Comparison of ENCODE assay signal across 17 cellular contexts in the genomic region with DNA sequence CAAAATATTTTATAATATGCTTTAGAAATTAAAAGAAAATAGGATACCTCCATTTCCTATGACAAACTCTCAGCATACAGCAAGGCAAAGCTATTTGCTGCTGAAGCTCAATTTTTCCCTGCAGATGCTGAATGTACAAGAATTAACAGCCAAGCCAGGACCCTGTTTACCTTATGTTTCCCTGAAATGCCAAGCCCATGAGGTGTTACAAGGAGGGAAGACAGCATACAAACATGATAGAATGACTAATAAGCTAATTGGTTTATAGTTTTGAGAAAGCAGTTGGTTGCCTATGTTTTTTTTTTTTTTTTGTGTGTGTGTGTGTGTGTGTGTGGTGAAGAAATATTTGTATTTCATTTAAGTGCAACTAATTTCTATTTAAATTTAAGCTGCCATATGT.
DNase-seq lines count a peak whose midpoint lies in the region; ATAC-seq and TF ChIP-seq lines count a peak whose summit lies in the region.
"Had no signal": no experiment of that assay in that cellular context is flagged by ENCODE, and none has a peak within 500 bp of the region (broad histone marks: within the 10 kb centered on the region; RNA-seq: fewer than 3 reads in every experiment).

No MANE protein-coding gene starts in this region.

- ATAC-seq in RWPE2 (ENCODE audit: low read depth): peak; percentile 63; the same call in 2 of the 3 replicates
- ATAC-seq: CD8-positive, alpha-beta T cell; K562 had no signal

- peaks cover 1% of the 10 kb centered on the region for H3K79me1 ChIP-seq in mesenchymal stem cell (replicated peaks; ENCODE audit: low read length, poor library complexity, severe bottlenecking)

- H2BK5ac ChIP-seq in mesenchymal stem cell (ENCODE audit: low read depth, low read length, poor library complexity, severe bottlenecking): no peak overlapping the region

- H2BK120ac ChIP-seq in mesenchymal stem cell (ENCODE audit: low read depth, low read length): no peak overlapping the region

- H2BK12ac ChIP-seq in mesenchymal stem cell (ENCODE audit: low read length in 2 of 2): no peak overlapping the region

- H3K9me3 ChIP-seq in RWPE2 (ENCODE audit: severe bottlenecking) (no peaks in the 10 kb centered on the region), mesenchymal stem cell (ENCODE audit: control insufficient read depth, low read length) (no peaks in the 10 kb centered on the region)
- H3K9me3 ChIP-seq: BLaER1 treated with 17β-estradiol and CSF1 and Interleukin-3, amounts not matched to agents 10 nM and 100 nM had no signal

- TF ChIP-seq CTCF in RWPE2 (IDR thresholded peaks at IDR 0.05; ENCODE audit: poor library complexity, severe bottlenecking) (no peak), epithelial cell of esophagus (IDR thresholded peaks at IDR 0.05; ENCODE audit: insufficient read depth, low read depth, low read length, missing control alignments) (no peak)

- H2AK5ac ChIP-seq in mesenchymal stem cell (ENCODE audit: low read length, severe bottlenecking): no peak overlapping the region

- no peak overlapping the region for H3K4me2 ChIP-seq in mesenchymal stem cell (ENCODE audit: low read length, poor library complexity, severe bottlenecking)
- H3K4me2 ChIP-seq: BLaER1 treated with 17β-estradiol and CSF1 and Interleukin-3, amounts not matched to agents 10 nM and 100 nM had no signal

- no peak overlapping the region for H2BK15ac ChIP-seq in mesenchymal stem cell (ENCODE audit: low read depth, poor library complexity, severe bottlenecking)

- no peak overlapping the region for H4K8ac ChIP-seq in mesenchymal stem cell (ENCODE audit: low read length)

- H3K4me3 ChIP-seq in RWPE2 (ENCODE audit: severe bottlenecking) (no peak overlapping the region), epithelial cell of esophagus (ENCODE audit: low read length) (no peak overlapping the region), mesenchymal stem cell (ENCODE audit: insufficient read depth in 1 of 2, low read depth in 1 of 2, low read length in 2 of 2) (no peak overlapping the region)
- H3K4me3 ChIP-seq: BLaER1 treated with 17β-estradiol and CSF1 and Interleukin-3, amounts not matched to agents 10 nM and 100 nM; K562 had no signal

- H3K27ac ChIP-seq in RWPE2 (ENCODE audit: poor library complexity, severe bottlenecking): no peak overlapping the region
- no peak overlapping the region for H3K27ac ChIP-seq in mesenchymal stem cell (ENCODE audit: low read length, poor library complexity, severe bottlenecking)
- H3K27ac ChIP-seq: BLaER1 treated with 17β-estradiol and CSF1 and Interleukin-3, amounts not matched to agents 10 nM and 100 nM had no signal

- H3K9ac ChIP-seq in mesenchymal stem cell (ENCODE audit: low read length): no peak overlapping the region
- H3K9ac ChIP-seq: BLaER1 treated with 17β-estradiol and CSF1 and Interleukin-3, amounts not matched to agents 10 nM and 100 nM had no signal

- H4K91ac ChIP-seq in mesenchymal stem cell (ENCODE audit: low read length): no peak overlapping the region

- no peak overlapping the region for H3K23ac ChIP-seq in mesenchymal stem cell (ENCODE audit: low read length in 2 of 2)

- DNase-seq in ELR (ENCODE audit: low read depth) (peak; percentile 18), RWPE2 (ENCODE audit: low spot score) (no peak), epithelial cell of esophagus (ENCODE audit: low read depth) (peak; percentile 63), mesenchymal stem cell (peak; percentile 9), HK-2 (ENCODE audit: unreplicated experiment) (no peak), NCI-H1105 (lab: John Stamatoyannopoulos, UW) (no peak), NCI-H345 (lab: John Stamatoyannopoulos, UW) (no peak)
- no peak for DNase-seq in activated CD4-positive, alpha-beta T cell treated with anti-CD3 and anti-CD28 coated beads, Interleukin-2, amount 50 U/mL, for 1 hour
- DNase-seq: Calu3; CD8-positive, alpha-beta T cell; DND-41; GF-D8; GOT3; H9; IMR-90 had no signal

- H3K27me3 ChIP-seq in RWPE2 (ENCODE audit: insufficient read depth, poor library complexity, severe bottlenecking) (no peaks in the 10 kb centered on the region), mesenchymal stem cell (ENCODE audit: control insufficient read depth in 1 of 2, insufficient read depth in 1 of 2, low read length in 2 of 2) (no peaks in the 10 kb centered on the region)
- H3K27me3 ChIP-seq: BLaER1 treated with 17β-estradiol and CSF1 and Interleukin-3, amounts not matched to agents 10 nM and 100 nM had no signal

- H3K36me3 ChIP-seq in RWPE2 (ENCODE audit: low read depth) (no peaks in the 10 kb centered on the region; the same call in 1 of the 2 replicates), mesenchymal stem cell (ENCODE audit: control insufficient read depth in 1 of 2, insufficient read depth in 2 of 2, low read depth in 1 of 2, low read length in 2 of 2) (no peaks in the 10 kb centered on the region)
- H3K36me3 ChIP-seq: BLaER1 treated with 17β-estradiol and CSF1 and Interleukin-3, amounts not matched to agents 10 nM and 100 nM had no signal

- no peak overlapping the region for H3K18ac ChIP-seq in mesenchymal stem cell (ENCODE audit: low read depth in 1 of 2, low read length in 2 of 2)

- no peak overlapping the region for H3K14ac ChIP-seq in mesenchymal stem cell (ENCODE audit: low read length in 2 of 2)

- no peak overlapping the region for H2AFZ ChIP-seq in mesenchymal stem cell (ENCODE audit: low read depth, low read length)

- H3K4me1 ChIP-seq in RWPE2 (ENCODE audit: insufficient read depth, poor library complexity, severe bottlenecking): peaks cover 10% of the 10 kb centered on the region
- no peaks in the 10 kb centered on the region for H3K4me1 ChIP-seq in mesenchymal stem cell (ENCODE audit: control insufficient read depth, insufficient read depth, low read depth, low read length)
- H3K4me1 ChIP-seq: BLaER1 treated with 17β-estradiol and CSF1 and Interleukin-3, amounts not matched to agents 10 nM and 100 nM had no signal

- no peak overlapping the region for H3K4ac ChIP-seq in mesenchymal stem cell (ENCODE audit: low read depth in 1 of 2, low read length in 2 of 2)

Comparison
In these comparisons a context has a peak if more than half of its experiments do, and no peak if none do; other contexts are left out.
1. DNase-seq: peak in ELR (single experiment), epithelial cell of esophagus (single experiment) and mesenchymal stem cell (single experiment); none in RWPE2 (single experiment), HK-2 (single experiment), activated CD4-positive, alpha-beta T cell treated with anti-CD3 and anti-CD28 coated beads, Interleukin-2, amount 50 U/mL, for 1 hour (single experiment), NCI-H1105 (single experiment) and NCI-H345 (single experiment).